Comparison of ENCODE assay signal across 25 cellular contexts in genomic region chr19:46204008-46204407, GRCh38. TPM values are rescaled to one million over a fixed set of nuclear protein-coding genes. Genes with fewer than 3 reads are reported as not detected.
A peak's percentile ranks its signal among the peaks of the same experiment; 100 is the strongest.
DNase-seq lines count a peak whose midpoint lies in the region; ATAC-seq, FAIRE-seq and TF ChIP-seq lines count a peak whose summit lies in the region.
"Had no signal": no experiment of that assay in that cellular context is flagged by ENCODE, and none has a peak within 500 bp of the region (broad histone marks: within the 10 kb centered on the region; RNA-seq: fewer than 3 reads in every experiment).

No MANE protein-coding gene starts in this region.

- H3K27me3 Mint-ChIP-seq in activated naive CD4-positive, alpha-beta T cell treated with anti-CD3 and anti-CD28 coated beads, Interleukin-2, amount 10 ng/mL, durations not matched to agents 7 days and 5 days = peaks cover 61% of the 10 kb centered on the region
- peaks cover 9% of the 10 kb centered on the region for H3K27me3 Mint-ChIP-seq in activated naive CD4-positive, alpha-beta T cell treated with anti-CD3 and anti-CD28 coated beads for 36 hours (ENCODE audit: low read depth)

- H4K8ac ChIP-seq in trophoblast cell (ENCODE audit: low read depth, low read length) = peak overlapping the region; percentile 68

- H3K36me3 ChIP-seq in RWPE2 (ENCODE audit: low read depth) (no peaks in the 10 kb centered on the region), trophoblast cell (ENCODE audit: control insufficient read depth in 1 of 2, insufficient read depth in 2 of 2, low read length in 2 of 2) (no peaks in the 10 kb centered on the region), tibial nerve (no peaks in the 10 kb centered on the region)
- H3K36me3 ChIP-seq: BLaER1 had no signal

- peak overlapping the region; percentile 19 for H3K27ac Mint-ChIP-seq in activated naive CD4-positive, alpha-beta T cell treated with anti-CD3 and anti-CD28 coated beads, Interleukin-2, amount 10 ng/mL, durations not matched to agents 7 days and 5 days
- no peak overlapping the region for H3K27ac Mint-ChIP-seq in activated naive CD4-positive, alpha-beta T cell treated with anti-CD3 and anti-CD28 coated beads for 36 hours
- H3K27ac Mint-ChIP-seq: CD14-positive monocyte; CD4-positive, alpha-beta memory T cell; GM23338; HFFc6 had no signal

- H4K12ac ChIP-seq in trophoblast cell (ENCODE audit: low read depth, low read length) = no peak overlapping the region

- ATAC-seq in A549 (no peak), RWPE2 (ENCODE audit: low read depth) (no peak), GM21529 (IDR thresholded peaks at IDR 0.05; ENCODE audit: unreplicated experiment) (no peak), GM18511 (IDR thresholded peaks at IDR 0.05; ENCODE audit: unreplicated experiment) (no peak)
- ATAC-seq: GM12878, GM23338 had no signal

- H3K27me3 ChIP-seq in RWPE2 (ENCODE audit: insufficient read depth, poor library complexity, severe bottlenecking) = no peaks in the 10 kb centered on the region
- H3K27me3 ChIP-seq in trophoblast cell (ENCODE audit: insufficient read depth, low read length) = no peaks in the 10 kb centered on the region
- no peaks in the 10 kb centered on the region for H3K27me3 ChIP-seq in tibial nerve
- H3K27me3 ChIP-seq: BLaER1 had no signal

- peak overlapping the region; percentile 83 to 90 for H3K27ac ChIP-seq in A549
- H3K27ac ChIP-seq in RWPE2 (ENCODE audit: poor library complexity, severe bottlenecking) = peak overlapping the region; percentile 93
- peak overlapping the region; percentile 2 for H3K27ac ChIP-seq in trophoblast cell (ENCODE audit: low read depth, low read length)
- H3K27ac ChIP-seq in tibial nerve = no peak overlapping the region
- H3K27ac ChIP-seq: 22Rv1, BLaER1, HL-60 had no signal

- CTCF ChIA-PET in activated naive CD4-positive, alpha-beta T cell treated with anti-CD3 and anti-CD28 coated beads, Interleukin-2, amount 10 ng/mL, durations not matched to agents 7 days and 5 days (lab: Charles Lee) = no interaction called here
- CTCF ChIA-PET in activated naive CD4-positive, alpha-beta T cell treated with anti-CD3 and anti-CD28 coated beads for 36 hours (lab: Charles Lee) = no interaction called here
- CTCF ChIA-PET in A549 (lab: Yijun Ruan, JAX) = interaction anchor here (0.6 to 1.6 kb wide), 7 partner anchors 17 to 175 kb away, joined by 3 to 6 read pairs (median 3); no protein-coding TSS in a partner anchor

- no peak for FAIRE-seq in A549 (lab: Jason Lieb, UNC)
- FAIRE-seq: GM12878, H54 had no signal

- H3K4me3 ChIP-seq in A549 (no peak overlapping the region), RWPE2 (ENCODE audit: severe bottlenecking) (no peak overlapping the region), trophoblast cell (ENCODE audit: low read depth, low read length) (no peak overlapping the region), tibial nerve (no peak overlapping the region)
- H3K4me3 ChIP-seq: BLaER1, GM12878, GM23338 had no signal

- H2BK120ac ChIP-seq in trophoblast cell (ENCODE audit: insufficient read depth, low read length, poor library complexity) = peak overlapping the region; percentile 94

- peak overlapping the region; percentile 95 for H2AK5ac ChIP-seq in trophoblast cell (ENCODE audit: low read length)

- no peak for TF ChIP-seq RAD21 in A549 (conservative IDR thresholded peaks at IDR 0.05 in 1 of 2, IDR thresholded peaks at IDR 0.05 in 1 of 2)

- H3K23ac ChIP-seq in trophoblast cell (ENCODE audit: low read length) = no peak overlapping the region

- peak overlapping the region; percentile 82 for H4K91ac ChIP-seq in trophoblast cell (ENCODE audit: low read depth, low read length)

- H2BK5ac ChIP-seq in trophoblast cell (ENCODE audit: low read depth, low read length, poor library complexity) = peak overlapping the region; percentile 80

- H3K4me1 ChIP-seq in A549 = peaks cover 83% of the 10 kb centered on the region
- peaks cover 42% of the 10 kb centered on the region for H3K4me1 ChIP-seq in RWPE2 (ENCODE audit: insufficient read depth, poor library complexity, severe bottlenecking)
- H3K4me1 ChIP-seq in trophoblast cell (ENCODE audit: control insufficient read depth in 1 of 2, insufficient read depth in 2 of 2, low read length in 2 of 2) = peaks cover 8 to 26% of the 10 kb centered on the region in 2 experiments
- H3K4me1 ChIP-seq in tibial nerve = no peaks in the 10 kb centered on the region
- H3K4me1 ChIP-seq: BLaER1 had no signal

- H3K4me1 Mint-ChIP-seq in activated naive CD4-positive, alpha-beta T cell treated with anti-CD3 and anti-CD28 coated beads, Interleukin-2, amount 10 ng/mL, durations not matched to agents 7 days and 5 days = peaks cover 8% of the 10 kb centered on the region
- peaks cover 2% of the 10 kb centered on the region for H3K4me1 Mint-ChIP-seq in activated naive CD4-positive, alpha-beta T cell treated with anti-CD3 and anti-CD28 coated beads for 36 hours (ENCODE audit: low read depth)
- H3K4me1 Mint-ChIP-seq: GM23338 had no signal

- peak overlapping the region; percentile 71 for H3K14ac ChIP-seq in trophoblast cell (ENCODE audit: low read length)

- TF ChIP-seq CTCF in A549 (IDR thresholded peaks at IDR 0.05) (no peak), RWPE2 (IDR thresholded peaks at IDR 0.05; ENCODE audit: poor library complexity, severe bottlenecking) (no peak), tibial nerve (IDR thresholded peaks at IDR 0.05) (no peak)

- peaks cover 8% of the 10 kb centered on the region; the same call in 2 of the 3 replicates for H3K9me3 ChIP-seq in A549
- no peaks in the 10 kb centered on the region for H3K9me3 ChIP-seq in RWPE2 (ENCODE audit: severe bottlenecking)
- H3K9me3 ChIP-seq in trophoblast cell (ENCODE audit: insufficient read depth, low read depth, low read length) = peaks cover 10% of the 10 kb centered on the region
- H3K9me3 ChIP-seq in tibial nerve = no peaks in the 10 kb centered on the region
- H3K9me3 ChIP-seq: BLaER1 had no signal

- H3K79me1 ChIP-seq in trophoblast cell (ENCODE audit: low read length) = peaks cover 30% of the 10 kb centered on the region

- no peaks in the 10 kb centered on the region for H3K36me3 Mint-ChIP-seq in activated naive CD4-positive, alpha-beta T cell treated with anti-CD3 and anti-CD28 coated beads, Interleukin-2, amount 10 ng/mL, durations not matched to agents 7 days and 5 days
- H3K36me3 Mint-ChIP-seq in activated naive CD4-positive, alpha-beta T cell treated with anti-CD3 and anti-CD28 coated beads for 36 hours (ENCODE audit: low read depth) = no peaks in the 10 kb centered on the region
- H3K36me3 Mint-ChIP-seq: CD14-positive monocyte; CD4-positive, alpha-beta memory T cell had no signal

- no peaks in the 10 kb centered on the region for H3K9me3 Mint-ChIP-seq in activated naive CD4-positive, alpha-beta T cell treated with anti-CD3 and anti-CD28 coated beads, Interleukin-2, amount 10 ng/mL, durations not matched to agents 7 days and 5 days
- no peaks in the 10 kb centered on the region for H3K9me3 Mint-ChIP-seq in activated naive CD4-positive, alpha-beta T cell treated with anti-CD3 and anti-CD28 coated beads for 36 hours
- H3K9me3 Mint-ChIP-seq: CD14-positive monocyte; CD4-positive, alpha-beta memory T cell; HFFc6 had no signal

- peak overlapping the region; percentile 80 for H3K18ac ChIP-seq in trophoblast cell (ENCODE audit: low read length)

- no peak overlapping the region for H3K4ac ChIP-seq in trophoblast cell (ENCODE audit: low read depth, low read length)

- no peak overlapping the region for H3K4me3 Mint-ChIP-seq in activated naive CD4-positive, alpha-beta T cell treated with anti-CD3 and anti-CD28 coated beads, Interleukin-2, amount 10 ng/mL, durations not matched to agents 7 days and 5 days
- no peak overlapping the region for H3K4me3 Mint-ChIP-seq in activated naive CD4-positive, alpha-beta T cell treated with anti-CD3 and anti-CD28 coated beads for 36 hours
- H3K4me3 Mint-ChIP-seq: CD14-positive monocyte; CD4-positive, alpha-beta memory T cell; GM23338; HFFc6 had no signal

- peaks cover 2% of the 10 kb centered on the region for H3K79me2 ChIP-seq in trophoblast cell (ENCODE audit: control insufficient read depth, insufficient read depth, low read length, poor library complexity)

- TF ChIP-seq POLR2A in A549 (IDR thresholded peaks at IDR 0.05; ENCODE audit: low read length) = no peak
- TF ChIP-seq POLR2A in tibial nerve (IDR thresholded peaks at IDR 0.05) = no peak

- no peak for TF ChIP-seq EP300 in A549 (IDR thresholded peaks at IDR 0.05)
- TF ChIP-seq EP300 in tibial nerve (IDR thresholded peaks at IDR 0.05) = no peak

- no peak overlapping the region for H3K4me2 ChIP-seq in A549
- no peak overlapping the region for H3K4me2 ChIP-seq in trophoblast cell (ENCODE audit: low read length)
- H3K4me2 ChIP-seq: BLaER1, GM23338 had no signal

- 73% methylated on average over 5 of the region's 5 CpGs for WGBS in A549 (ENCODE audit: missing lambda C conversion rate)
- WGBS in trophoblast cell (ENCODE audit: extremely low coverage, insufficient coverage, insufficient read length) = no CpG with 5 or more reads among the region's 5 CpGs
- WGBS in tibial nerve, 2 donors = 78 to 85% methylated on average over 5 of the region's 5 CpGs

- no peak for DNase-seq in activated naive CD4-positive, alpha-beta T cell treated with anti-CD3 and anti-CD28 coated beads, Interleukin-2, amount 10 ng/mL, durations not matched to agents 7 days and 5 days
- no peak for DNase-seq in activated naive CD4-positive, alpha-beta T cell treated with anti-CD3 and anti-CD28 coated beads for 36 hours
- no peak for DNase-seq in A549 (ENCODE audit: low read depth in 1 of 2, low spot score in 1 of 2)
- DNase-seq in RWPE2 (ENCODE audit: low spot score) = no peak
- peak; percentile 98 to 99 for DNase-seq in trophoblast cell
- DNase-seq in tibial nerve (ENCODE audit: low spot score in 2 of 2) = no peak
- DNase-seq: Calu3; CD4-positive, alpha-beta memory T cell; DND-41; EL; HFFc6; IMR-90 had no signal

- H3K9ac ChIP-seq in trophoblast cell (ENCODE audit: low read length) = no peak overlapping the region
- H3K9ac ChIP-seq: BLaER1 had no signal

- POLR2A ChIA-PET in A549 (lab: Yijun Ruan, JAX) = interaction anchor here (1.6 kb wide), 1 partner anchor 11 kb away, joined by 4 read pairs; no protein-coding TSS in a partner anchor

- peak overlapping the region; percentile 87 for H2BK12ac ChIP-seq in trophoblast cell (ENCODE audit: low read length)

- intact Hi-C loops in activated naive CD4-positive, alpha-beta T cell treated with anti-CD3 and anti-CD28 coated beads for 36 hours (cut with micrococcal nuclease) = no loop called here

- H2AFZ ChIP-seq in trophoblast cell (ENCODE audit: insufficient read depth, low read length, poor library complexity) = peak overlapping the region; percentile 35
- H2AFZ ChIP-seq: GM23338 had no signal

RNA-seq across cellular contexts. Expression of gene IGFL1, which starts 25.5 kb away (rescaled TPM):
- not detected for total RNA-seq in activated naive CD4-positive, alpha-beta T cell treated with anti-CD3 and anti-CD28 coated beads for 36 hours
- polyA plus RNA-seq in A549 (2011; rRNA removed) (0.70 and 0.88 TPM in 2 replicates), A549 (2017; fragmentation: RNase III; extraction: RNeasy Plus Mini Kit Qiagen cat#74134 plus additional on column Dnase treatment) (1.0 to 1.9 TPM (median 1.1 TPM) in 3 replicates)
- polyA plus RNA-seq in A549 (2012; cell fraction: cytosol; rRNA removed) = 0.97 and 0.98 TPM in 2 replicates
- 1.4 TPM in 2 replicates for polyA plus RNA-seq in A549 (2012; cell fraction: nucleus; rRNA removed)
- 0.88 and 1.6 TPM in 2 replicates for polyA minus RNA-seq in A549 (2011; rRNA and poly(A)+ RNA removed)
- 0.29 and 0.38 TPM in 2 replicates for polyA plus RNA-seq in trophoblast cell (2013)
- total RNA-seq in tibial nerve = not detected
- total RNA-seq: A673; Calu3; CD4-positive, alpha-beta memory T cell; G401; GM12878; GM23338; HFFc6; HT1080; IMR-90 had no signal
- polyA plus RNA-seq: AG04450; CD14-positive monocyte; CD4-positive, alpha-beta memory T cell; GM12878; GM23338; IMR-90 had no signal

RNA-seq across cellular contexts. Expression of gene IGFL2, which starts 56.0 kb away (rescaled TPM):
- total RNA-seq in activated naive CD4-positive, alpha-beta T cell treated with anti-CD3 and anti-CD28 coated beads for 36 hours = not detected
- polyA plus RNA-seq in A549 (2011; rRNA removed) (0.78 and 1.9 TPM in 2 replicates), A549 (2017; fragmentation: RNase III; extraction: RNeasy Plus Mini Kit Qiagen cat#74134 plus additional on column Dnase treatment) (0.21 to 1.4 TPM (median 1.1 TPM) in 3 replicates)
- 0.70 and 0.75 TPM in 2 replicates for polyA plus RNA-seq in A549 (2012; cell fraction: cytosol; rRNA removed)
- polyA plus RNA-seq in A549 (2012; cell fraction: nucleus; rRNA removed) = 0.42 and 0.68 TPM in 2 replicates
- 0.63 and 1.2 TPM in 2 replicates for polyA minus RNA-seq in A549 (2011; rRNA and poly(A)+ RNA removed)
- polyA plus RNA-seq in trophoblast cell (2013) = 1.8 and 2.4 TPM in 2 replicates
- total RNA-seq in tibial nerve = 1 to 10 TPM in 1 of 4 donors, not detected in 3; 1.0 TPM
- total RNA-seq: Calu3, GM12878, GM23338, HFFc6, HT1080, IMR-90 had no signal
- polyA plus RNA-seq: AG04450, CD14-positive monocyte, GM23338, IMR-90 had no signal

Comparison
In these comparisons a context has a peak if more than half of its experiments do, and no peak if none do; other contexts are left out.
1. DNase-seq: peak in trophoblast cell (2 of 2); none in activated naive CD4-positive, alpha-beta T cell treated with anti-CD3 and anti-CD28 coated beads, Interleukin-2, amount 10 ng/mL, durations not matched to agents 7 days and 5 days (single experiment), activated naive CD4-positive, alpha-beta T cell treated with anti-CD3 and anti-CD28 coated beads for 36 hours (single experiment), A549 (0 of 2), RWPE2 (single experiment) and tibial nerve (0 of 2).
2. H3K27ac ChIP-seq: peak in A549 (2 of 2), RWPE2 (single experiment) and trophoblast cell (single experiment); none in tibial nerve (0 of 4).